In the genomic region with DNA sequence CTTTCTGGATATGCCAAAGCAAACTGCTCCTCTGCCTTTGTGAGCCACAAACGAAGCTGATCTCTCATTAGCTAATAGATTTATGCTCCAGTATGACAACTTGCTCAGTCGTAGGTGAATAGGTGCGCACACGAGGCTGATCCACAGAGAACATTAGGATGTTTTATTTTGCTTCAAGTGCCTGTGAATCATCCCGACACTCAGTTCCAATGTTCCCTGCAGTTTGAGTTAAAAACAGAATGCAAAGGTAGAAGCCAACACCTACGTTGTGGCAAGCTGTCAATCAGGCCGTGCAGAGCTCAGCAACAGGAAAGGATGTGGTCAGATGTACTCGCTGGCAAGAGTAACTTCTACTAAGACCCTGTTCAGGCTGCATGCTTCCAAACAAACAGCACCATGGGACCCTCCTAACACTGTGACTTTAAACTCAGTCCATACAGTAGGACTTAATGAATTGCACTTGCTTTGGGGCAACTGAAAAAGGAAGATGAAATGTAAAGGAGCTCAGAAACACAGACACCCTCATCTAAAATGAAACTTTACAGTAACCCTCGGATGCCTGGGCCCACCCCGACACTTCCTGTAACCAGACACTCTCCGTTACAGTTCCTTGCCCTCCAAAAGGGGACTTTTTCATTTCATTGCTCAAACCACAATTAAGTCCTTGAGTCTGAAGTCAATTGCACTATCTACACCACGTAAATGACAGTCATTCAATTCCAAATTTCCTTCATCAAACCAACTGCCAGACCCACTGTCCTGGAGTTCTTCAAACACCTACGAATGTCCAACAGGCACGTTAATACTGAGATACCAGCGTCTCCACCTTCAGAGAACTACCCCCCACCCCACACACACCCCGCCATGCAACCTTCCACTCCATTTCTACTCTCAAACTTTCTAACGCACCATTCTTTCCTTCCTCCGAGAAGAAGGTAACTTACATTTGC, we compare ENCODE assay signal across 8 cellular contexts. TPM values are rescaled to one million over a fixed set of nuclear protein-coding genes. Genes with fewer than 3 reads are reported as not detected.
DNase-seq lines count a peak whose midpoint lies in the region; ATAC-seq and TF ChIP-seq lines count a peak whose summit lies in the region.

No MANE protein-coding gene starts in this region.

- TF ChIP-seq POLR2A in lower leg skin (IDR thresholded peaks at IDR 0.05), result no peak

- H3K36me3 Mint-ChIP-seq in activated naive CD8-positive, alpha-beta T cell, result peaks cover 18% of the 10 kb centered on the region

- H3K9me3 Mint-ChIP-seq in activated naive CD8-positive, alpha-beta T cell (ENCODE audit: low read depth), result no peaks in the 10 kb centered on the region

- peak; percentile 51 for DNase-seq in CD1c-positive myeloid dendritic cell (ENCODE audit: extremely low spot score)
- DNase-seq in OCI-M1 (lab: John Stamatoyannopoulos, UW), result peak; percentile 60
- DNase-seq in lower leg skin (ENCODE audit: low spot score in 2 of 2), result no peak
- DNase-seq in stimulated activated naive CD4-positive, alpha-beta T cell treated with Interleukin-2 at 50 U/mL for 16 hours (lab: John Stamatoyannopoulos, UW), result peak; percentile 64
- no peak for DNase-seq in left lobe of liver (ENCODE audit: low spot score)

- 33 to 37% methylated on average over 18 of the region's 18 CpGs for WGBS in lower leg skin, 2 donors

- peak overlapping the region; percentile 99 for H3K27ac Mint-ChIP-seq in activated naive CD8-positive, alpha-beta T cell

- intact Hi-C loops in lower leg skin (cut with DNase I; ENCODE audit: low total_unique reads), result no loop called here

- H3K4me3 ChIP-seq in lower leg skin (ENCODE audit: low read depth, poor library complexity, severe bottlenecking), result peak overlapping the region; percentile 54

- peaks cover 64% of the 10 kb centered on the region for H3K4me1 Mint-ChIP-seq in activated naive CD8-positive, alpha-beta T cell (ENCODE audit: low read depth)

- TF ChIP-seq CTCF in lower leg skin (IDR thresholded peaks at IDR 0.05), result no peak

- H3K4me3 Mint-ChIP-seq in activated naive CD8-positive, alpha-beta T cell, result peak overlapping the region; percentile 97

- ATAC-seq in GM19025 (IDR thresholded peaks at IDR 0.05; ENCODE audit: low read depth, unreplicated experiment), result peak; percentile 49
- peak; percentile 48 for ATAC-seq in HG03108 (IDR thresholded peaks at IDR 0.05; ENCODE audit: unreplicated experiment)
- ATAC-seq in left lobe of liver, result no peak

- no peaks in the 10 kb centered on the region for H3K27me3 Mint-ChIP-seq in activated naive CD8-positive, alpha-beta T cell

RNA-seq across cellular contexts. Expression of gene CCDC88C, which starts 1.6 kb away (rescaled TPM):
- total RNA-seq in lower leg skin (10 to 100 TPM in 2 of 4 donors, 1 to 10 TPM in 2; 8.5 to 21.8 (median 13.4) TPM), left lobe of liver (4.1 TPM)

Comparison
In these comparisons a context has a peak if more than half of its experiments do, and no peak if none do; other contexts are left out.
1. DNase-seq: peak in CD1c-positive myeloid dendritic cell (single experiment), OCI-M1 (single experiment) and stimulated activated naive CD4-positive, alpha-beta T cell treated with Interleukin-2 at 50 U/mL for 16 hours (single experiment); none in lower leg skin (0 of 2) and left lobe of liver (single experiment).